Comparison of ENCODE assay signal across 8 cellular contexts in genomic region chr21:42892582-42892930, GRCh38. TPM values are rescaled to one million over a fixed set of nuclear protein-coding genes. Genes with fewer than 3 reads are reported as not detected.
DNase-seq lines count a peak whose midpoint lies in the region; ATAC-seq lines count a peak whose summit lies in the region.

No MANE protein-coding gene starts in this region.

- H3K4me3 ChIP-seq in ACC112 (ENCODE audit: low read depth, low read length): peak overlapping the region; percentile 99
- peak overlapping the region; percentile 60 for H3K4me3 ChIP-seq in H7 (ENCODE audit: insufficient read depth, low read depth, low read length)
- H3K4me3 ChIP-seq in iPS DF 6.9 (ENCODE audit: low read length): peak overlapping the region; percentile 38; the same call in 1 of the 2 replicates

- peaks cover 3% of the 10 kb centered on the region; the same call in 1 of the 2 replicates for H3K36me3 ChIP-seq in ACC112 (ENCODE audit: insufficient read depth, low read length)
- peaks cover 6% of the 10 kb centered on the region for H3K36me3 ChIP-seq in H7 (replicated peaks; ENCODE audit: control insufficient read depth, insufficient read depth, low read length)
- H3K36me3 ChIP-seq in iPS DF 6.9 (ENCODE audit: control insufficient read depth, insufficient read depth, low read length): no peaks in the 10 kb centered on the region

- WGBS in iPS DF 6.9 (ENCODE audit: insufficient coverage, insufficient read length): no CpG with 5 or more reads among the region's 18 CpGs

- H3K9me3 Mint-ChIP-seq in activated CD4-positive, alpha-beta memory T cell treated with anti-CD3 and anti-CD28 coated beads, Interleukin-2, amount 10 ng/mL, durations not matched to agents 7 days and 5 days: no peaks in the 10 kb centered on the region
- no peaks in the 10 kb centered on the region for H3K9me3 Mint-ChIP-seq in stimulated activated effector memory CD8-positive, alpha-beta T cell treated with anti-CD3 and anti-CD28 coated beads, Interleukin-12 subunit alpha, Interleukin-12 subunit beta, amount 100 ng/mL, for 72 hours

- peak overlapping the region; percentile 64 for H3K27ac ChIP-seq in ACC112 (ENCODE audit: low read depth, low read length)
- no peak overlapping the region for H3K27ac ChIP-seq in iPS DF 6.9 (ENCODE audit: low read length)

- DNase-seq in H7 (no peak), iPS DF 6.9 (ENCODE audit: low read depth, low spot score) (no peak), superior temporal gyrus (ENCODE audit: extremely low spot score) (no peak)
- DNase-seq in activated CD4-positive, alpha-beta memory T cell treated with anti-CD3 and anti-CD28 coated beads, Interleukin-2, amount 10 ng/mL, durations not matched to agents 7 days and 5 days: no peak
- DNase-seq in stimulated activated effector memory CD8-positive, alpha-beta T cell treated with anti-CD3 and anti-CD28 coated beads, Interleukin-12 subunit alpha, Interleukin-12 subunit beta, amount 100 ng/mL, for 72 hours (ENCODE audit: low spot score in 2 of 2): no peak

- H3K4me3 Mint-ChIP-seq in activated CD4-positive, alpha-beta memory T cell treated with anti-CD3 and anti-CD28 coated beads, Interleukin-2, amount 10 ng/mL, durations not matched to agents 7 days and 5 days: peak overlapping the region; percentile 83
- peak overlapping the region; percentile 89 for H3K4me3 Mint-ChIP-seq in stimulated activated effector memory CD8-positive, alpha-beta T cell treated with anti-CD3 and anti-CD28 coated beads, Interleukin-12 subunit alpha, Interleukin-12 subunit beta, amount 100 ng/mL, for 72 hours

- peaks cover 14% of the 10 kb centered on the region for H3K4me1 Mint-ChIP-seq in activated CD4-positive, alpha-beta memory T cell treated with anti-CD3 and anti-CD28 coated beads, Interleukin-2, amount 10 ng/mL, durations not matched to agents 7 days and 5 days
- peaks cover 11% of the 10 kb centered on the region for H3K4me1 Mint-ChIP-seq in stimulated activated effector memory CD8-positive, alpha-beta T cell treated with anti-CD3 and anti-CD28 coated beads, Interleukin-12 subunit alpha, Interleukin-12 subunit beta, amount 100 ng/mL, for 72 hours

- no peaks in the 10 kb centered on the region for H3K4me1 ChIP-seq in ACC112 (ENCODE audit: control insufficient read depth, insufficient read depth, low read length, unreplicated experiment)
- no peaks in the 10 kb centered on the region for H3K4me1 ChIP-seq in iPS DF 6.9 (ENCODE audit: control insufficient read depth, insufficient read depth, low read length)

- H2AFZ ChIP-seq in ACC112 (ENCODE audit: low read length, unreplicated experiment): peak overlapping the region; percentile 94

- no peak for ATAC-seq in stimulated activated effector memory CD8-positive, alpha-beta T cell treated with anti-CD3 and anti-CD28 coated beads, Interleukin-12 subunit alpha, Interleukin-12 subunit beta, amount 100 ng/mL, for 72 hours
- ATAC-seq in HG03457 (IDR thresholded peaks at IDR 0.05; ENCODE audit: unreplicated experiment) (no peak), HG02588 (IDR thresholded peaks at IDR 0.05; ENCODE audit: unreplicated experiment) (no peak)

- H3K27ac Mint-ChIP-seq in activated CD4-positive, alpha-beta memory T cell treated with anti-CD3 and anti-CD28 coated beads, Interleukin-2, amount 10 ng/mL, durations not matched to agents 7 days and 5 days: peak overlapping the region; percentile 83
- peak overlapping the region; percentile 95 for H3K27ac Mint-ChIP-seq in stimulated activated effector memory CD8-positive, alpha-beta T cell treated with anti-CD3 and anti-CD28 coated beads, Interleukin-12 subunit alpha, Interleukin-12 subunit beta, amount 100 ng/mL, for 72 hours

- peaks cover 11% of the 10 kb centered on the region for H3K36me3 Mint-ChIP-seq in activated CD4-positive, alpha-beta memory T cell treated with anti-CD3 and anti-CD28 coated beads, Interleukin-2, amount 10 ng/mL, durations not matched to agents 7 days and 5 days (ENCODE audit: low read depth)
- peaks cover 36% of the 10 kb centered on the region for H3K36me3 Mint-ChIP-seq in stimulated activated effector memory CD8-positive, alpha-beta T cell treated with anti-CD3 and anti-CD28 coated beads, Interleukin-12 subunit alpha, Interleukin-12 subunit beta, amount 100 ng/mL, for 72 hours

- no peaks in the 10 kb centered on the region for H3K9me3 ChIP-seq in iPS DF 6.9 (ENCODE audit: control insufficient read depth, insufficient read depth, low read length)

- POLR2A ChIA-PET in activated CD4-positive, alpha-beta memory T cell treated with anti-CD3 and anti-CD28 coated beads, Interleukin-2, amount 10 ng/mL, durations not matched to agents 7 days and 5 days (lab: Charles Lee): interaction anchor here (0.8 to 3.6 kb wide), 7 partner anchors 8 to 500 kb away, joined by 3 to 63 read pairs (median 5); partner anchors contain the start of genes PKNOX1 and WDR4

- H3K27me3 Mint-ChIP-seq in activated CD4-positive, alpha-beta memory T cell treated with anti-CD3 and anti-CD28 coated beads, Interleukin-2, amount 10 ng/mL, durations not matched to agents 7 days and 5 days: no peaks in the 10 kb centered on the region

- CTCF ChIA-PET in activated CD4-positive, alpha-beta memory T cell treated with anti-CD3 and anti-CD28 coated beads, Interleukin-2, amount 10 ng/mL, durations not matched to agents 7 days and 5 days (lab: Charles Lee): interaction anchor here (0.9 to 1.1 kb wide), 4 partner anchors 8 to 299 kb away, joined by 3 to 6 read pairs (median 4); partner anchors contain the start of gene PKNOX1

- H3K27me3 ChIP-seq in ACC112 (ENCODE audit: insufficient read depth, low read length) (no peaks in the 10 kb centered on the region), H7 (ENCODE audit: control insufficient read depth, insufficient read depth, low read length) (no peaks in the 10 kb centered on the region), iPS DF 6.9 (ENCODE audit: control insufficient read depth, insufficient read depth, low read length) (no peaks in the 10 kb centered on the region)

- peaks cover 37% of the 10 kb centered on the region for H3K79me2 ChIP-seq in ACC112 (ENCODE audit: control insufficient read depth, insufficient read depth, low read length, unreplicated experiment)

RNA-seq across cellular contexts. Expression of gene NDUFV3, which starts 0.6 kb away (rescaled TPM):
- 40.5 and 41.9 TPM in 2 replicates for total RNA-seq in H7 (2014; rRNA removed; shearing (Covaris generic))
- total RNA-seq in activated CD4-positive, alpha-beta memory T cell treated with anti-CD3 and anti-CD28 coated beads, Interleukin-2, amount 10 ng/mL, durations not matched to agents 7 days and 5 days: 10 to 100 TPM; 17.0 TPM

RNA-seq across cellular contexts. Expression of gene WDR4, which starts 13.2 kb away (rescaled TPM):
- total RNA-seq in H7 (2014; rRNA removed; shearing (Covaris generic)): 12.9 and 15.3 TPM in 2 replicates
- total RNA-seq in activated CD4-positive, alpha-beta memory T cell treated with anti-CD3 and anti-CD28 coated beads, Interleukin-2, amount 10 ng/mL, durations not matched to agents 7 days and 5 days: 10 to 100 TPM; 18.2 to 18.5 TPM

RNA-seq across cellular contexts. Expression of gene ERVH48-1, which starts 32.9 kb away (rescaled TPM):
- total RNA-seq in H7 (2014; rRNA removed; shearing (Covaris generic)): 42.9 and 57.1 TPM in 2 replicates
- total RNA-seq in activated CD4-positive, alpha-beta memory T cell treated with anti-CD3 and anti-CD28 coated beads, Interleukin-2, amount 10 ng/mL, durations not matched to agents 7 days and 5 days: not detected

Comparison
In these comparisons a context has a peak if more than half of its experiments do, and no peak if none do; other contexts are left out.
1. H3K4me3 ChIP-seq: peak in every context shown above with its lines; median percentile 99 in ACC112; 60 in H7; 38 in iPS DF 6.9.
2. RNA of gene ERVH48-1, which starts 32.9 kb away (total RNA-seq): 42.9 to 57.1 TPM in H7; not detected in activated CD4-positive, alpha-beta memory T cell treated with anti-CD3 and anti-CD28 coated beads, Interleukin-2, amount 10 ng/mL, durations not matched to agents 7 days and 5 days; every median in the first group is over 10 times any median in the second.